In the genomic region with DNA sequence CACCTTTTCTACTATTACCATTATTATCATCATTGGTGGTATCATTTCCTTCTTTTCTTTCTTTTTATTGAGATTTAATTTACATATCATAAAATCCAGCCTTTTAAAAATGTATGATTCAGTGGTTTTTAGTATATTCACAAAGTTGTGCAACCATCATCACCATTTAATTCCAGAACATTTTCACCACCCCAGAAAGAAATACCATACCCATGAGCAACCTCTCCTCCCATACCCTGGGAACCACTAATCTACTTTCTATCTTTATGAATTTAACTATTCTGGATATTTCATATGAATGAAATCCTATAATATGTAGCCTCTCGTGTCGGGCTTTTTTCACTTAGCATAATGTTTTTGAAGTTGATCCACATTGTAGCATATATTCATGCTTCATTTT, we compare ENCODE assay signal across 19 cellular contexts. TPM values are rescaled to one million over a fixed set of nuclear protein-coding genes. Genes with fewer than 3 reads are reported as not detected.
DNase-seq lines count a peak whose midpoint lies in the region; ATAC-seq and TF ChIP-seq lines count a peak whose summit lies in the region.
"Had no signal": no experiment of that assay in that cellular context is flagged by ENCODE, and none has a peak within 500 bp of the region (broad histone marks: within the 10 kb centered on the region; RNA-seq: fewer than 3 reads in every experiment).

No MANE protein-coding gene starts in this region.

- H3K4me3 ChIP-seq in smooth muscle cell = no peak overlapping the region
- H3K4me3 ChIP-seq: hepatocyte, neural progenitor cell, right atrium auricular region had no signal

- no peaks in the 10 kb centered on the region for H3K4me1 ChIP-seq in smooth muscle cell (ENCODE audit: low read depth)
- H3K4me1 ChIP-seq: neural progenitor cell, right atrium auricular region had no signal

- H2AFZ ChIP-seq in smooth muscle cell (ENCODE audit: low read depth) = no peak overlapping the region
- H2AFZ ChIP-seq: hepatocyte, neural progenitor cell had no signal

- no peaks in the 10 kb centered on the region for H3K36me3 ChIP-seq in smooth muscle cell (ENCODE audit: low read depth)

- H3F3A ChIP-seq in smooth muscle cell (ENCODE audit: low read depth) = no peaks in the 10 kb centered on the region

- 71% methylated on average over 2 of the region's 2 CpGs for WGBS in smooth muscle cell (ENCODE audit: low lambda C conversion rate)

- TF ChIP-seq CTCF in smooth muscle cell (IDR thresholded peaks at IDR 0.05; ENCODE audit: borderline replicate concordance, insufficient read depth, poor library complexity, severe bottlenecking) = no peak

- H3K9me3 ChIP-seq in smooth muscle cell (replicated peaks; ENCODE audit: low read depth) = no peaks in the 10 kb centered on the region
- H3K9me3 ChIP-seq: right atrium auricular region had no signal

- H3K9ac ChIP-seq in smooth muscle cell (ENCODE audit: low read depth) = no peak overlapping the region
- H3K9ac ChIP-seq: neural progenitor cell had no signal

- peak overlapping the region; percentile 29 for H3K4me2 ChIP-seq in smooth muscle cell
- H3K4me2 ChIP-seq: hepatocyte, neural progenitor cell had no signal

- peak; percentile 51 for DNase-seq in GM04503 (ENCODE audit: low read depth)
- peak; percentile 91 for DNase-seq in amniotic epithelial cell (ENCODE audit: low read depth)
- peak; percentile 84 for DNase-seq in fibroblast of peridontal ligament (ENCODE audit: extremely low read depth)
- no peak for DNase-seq in smooth muscle cell (lab: John Stamatoyannopoulos, UW; ENCODE audit: unreplicated experiment)
- DNase-seq in COLO829 (ENCODE audit: low spot score) = no peak
- no peak for DNase-seq in NCI-H774 (lab: John Stamatoyannopoulos, UW)
- DNase-seq: activated CD4-positive, alpha-beta memory T cell treated with anti-CD3 and anti-CD28 coated beads for 36 hours; activated naive CD8-positive, alpha-beta T cell treated with anti-CD3 and anti-CD28 coated beads, Interleukin-2, amount 10 ng/mL, durations not matched to agents 7 days and 5 days; C1 segment of cervical spinal cord; DMS 273 treated with DMSO at 0.1 percent for 48 hours; kidney glomerular epithelial cell; MV-4-11; stimulated activated CD4-positive, alpha-beta T cell treated with anti-CD3 and anti-CD28 coated beads, Interleukin-2, amount 100 ng/mL, for 24 hours had no signal

- no peaks in the 10 kb centered on the region for H3K79me2 ChIP-seq in smooth muscle cell (ENCODE audit: low read depth)
- H3K79me2 ChIP-seq: hepatocyte had no signal

- H3K27ac ChIP-seq in smooth muscle cell (ENCODE audit: low read depth) = peak overlapping the region; percentile 15
- H3K27ac ChIP-seq: hepatocyte, neural progenitor cell, right atrium auricular region had no signal

- H4K20me1 ChIP-seq in smooth muscle cell (ENCODE audit: low read depth) = no peaks in the 10 kb centered on the region

- ATAC-seq in GM19395 (IDR thresholded peaks at IDR 0.05; ENCODE audit: unreplicated experiment) (no peak), GM21381 (IDR thresholded peaks at IDR 0.05; ENCODE audit: unreplicated experiment) (no peak)
- ATAC-seq: HepG2 had no signal

- H3K27me3 ChIP-seq in smooth muscle cell (ENCODE audit: low read depth) = no peaks in the 10 kb centered on the region
- H3K27me3 ChIP-seq: hepatocyte, neural progenitor cell, right atrium auricular region had no signal

RNA-seq across cellular contexts. Expression of a gene that starts 29.1 kb away (rescaled TPM):
- total RNA-seq in smooth muscle cell = 38.8 and 39.6 TPM in 2 replicates
- polyA plus RNA-seq in smooth muscle cell = 38.2 and 41.9 TPM in 2 replicates

RNA-seq across cellular contexts. Expression of a gene that starts 29.2 kb away (rescaled TPM):
- 2.9 and 3.2 TPM in 2 replicates for total RNA-seq in smooth muscle cell
- polyA plus RNA-seq in smooth muscle cell = 0.34 and 0.86 TPM in 2 replicates

Comparison
In these comparisons a context has a peak if more than half of its experiments do, and no peak if none do; other contexts are left out.
1. DNase-seq: peak in GM04503 (single experiment), amniotic epithelial cell (single experiment) and fibroblast of peridontal ligament (single experiment); none in smooth muscle cell (single experiment), COLO829 (single experiment) and NCI-H774 (single experiment).